ENCODE assay signal across 8 cellular contexts in genomic region chr19:10295305-10295846, GRCh38. TPM values are rescaled to one million over a fixed set of nuclear protein-coding genes. Genes with fewer than 3 reads are reported as not detected.
DNase-seq lines count a peak whose midpoint lies in the region; ATAC-seq and TF ChIP-seq lines count a peak whose summit lies in the region.

No MANE protein-coding gene starts in this region.

- H3K4me3 Mint-ChIP-seq in T-helper 1 cell treated with Interleukin-12 subunit alpha and Interleukin-12 subunit beta and Interleukin-4 antibody, amounts not matched to agents 30 μg/mL and 1 μg/mL, for 36 hours, result peak overlapping the region; percentile 84
- H3K4me3 Mint-ChIP-seq in nephron progenitor cell, result peak overlapping the region; percentile 63

- H3K36me3 ChIP-seq in gastroesophageal sphincter, result no peaks in the 10 kb centered on the region

- H3K27ac ChIP-seq in gastroesophageal sphincter, result no peak overlapping the region

- H3K36me3 Mint-ChIP-seq in T-helper 1 cell treated with Interleukin-12 subunit alpha and Interleukin-12 subunit beta and Interleukin-4 antibody, amounts not matched to agents 30 μg/mL and 1 μg/mL, for 36 hours (ENCODE audit: low read depth), result peaks cover 1% of the 10 kb centered on the region
- no peaks in the 10 kb centered on the region for H3K36me3 Mint-ChIP-seq in nephron progenitor cell (ENCODE audit: low read depth)

- H3K27ac Mint-ChIP-seq in T-helper 1 cell treated with Interleukin-12 subunit alpha and Interleukin-12 subunit beta and Interleukin-4 antibody, amounts not matched to agents 30 μg/mL and 1 μg/mL, for 36 hours, result peak overlapping the region; percentile 75
- no peak overlapping the region for H3K27ac Mint-ChIP-seq in nephron progenitor cell

- DNase-seq in GM20000 (ENCODE audit: low spot score) (peak; percentile 93), cardiac fibroblast (ENCODE audit: low read depth in 2 of 2) (peak in 1 of 2 donors; percentile 42), nephron progenitor cell (peak; percentile 51), NCI-H146 treated with DMSO at 0.1 percent for 48 hours (lab: John Stamatoyannopoulos, UW; ENCODE audit: unreplicated experiment) (no peak), COLO668 (lab: John Stamatoyannopoulos, UW; ENCODE audit: unreplicated experiment) (no peak)

- no peaks in the 10 kb centered on the region for H3K9me3 Mint-ChIP-seq in T-helper 1 cell treated with Interleukin-12 subunit alpha and Interleukin-12 subunit beta and Interleukin-4 antibody, amounts not matched to agents 30 μg/mL and 1 μg/mL, for 36 hours
- no peaks in the 10 kb centered on the region for H3K9me3 Mint-ChIP-seq in nephron progenitor cell

- peaks cover 0 to 61% (median 32%) of the 10 kb centered on the region in 3 donors for H3K4me1 ChIP-seq in gastroesophageal sphincter

- peaks cover 28% of the 10 kb centered on the region for H3K4me1 Mint-ChIP-seq in T-helper 1 cell treated with Interleukin-12 subunit alpha and Interleukin-12 subunit beta and Interleukin-4 antibody, amounts not matched to agents 30 μg/mL and 1 μg/mL, for 36 hours (ENCODE audit: low read depth)
- peaks cover 16% of the 10 kb centered on the region for H3K4me1 Mint-ChIP-seq in nephron progenitor cell

- WGBS in gastroesophageal sphincter (ENCODE audit: low coverage in 1 of 2), 2 donors, result 0% methylated on average over 1 to 6 of the region's 48 CpGs

- no peaks in the 10 kb centered on the region for H3K9me3 ChIP-seq in gastroesophageal sphincter

- peaks cover 99% of the 10 kb centered on the region for H3K27me3 ChIP-seq in gastroesophageal sphincter

- no peak for ATAC-seq in HG03378 (IDR thresholded peaks at IDR 0.05; ENCODE audit: unreplicated experiment)
- no peak for ATAC-seq in gastroesophageal sphincter

- TF ChIP-seq POLR2A in gastroesophageal sphincter (IDR thresholded peaks at IDR 0.05), result no peak

- H3K4me3 ChIP-seq in cardiac fibroblast (replicated peaks in 1 of 2; ENCODE audit: low read depth in 2 of 2, low read length in 2 of 2) (peak overlapping the region in 1 of 2 donors; percentile 14), gastroesophageal sphincter (peak overlapping the region in 1 of 2 donors; percentile 32)

- H3K27me3 Mint-ChIP-seq in T-helper 1 cell treated with Interleukin-12 subunit alpha and Interleukin-12 subunit beta and Interleukin-4 antibody, amounts not matched to agents 30 μg/mL and 1 μg/mL, for 36 hours (ENCODE audit: low read depth), result peaks cover 65% of the 10 kb centered on the region
- peaks cover 96% of the 10 kb centered on the region for H3K27me3 Mint-ChIP-seq in nephron progenitor cell (ENCODE audit: low read depth, poor library complexity)

- TF ChIP-seq EP300 in gastroesophageal sphincter (IDR thresholded peaks at IDR 0.05), result no peak

- TF ChIP-seq CTCF in GM20000 (IDR thresholded peaks at IDR 0.05; ENCODE audit: extremely low read depth, missing control alignments) (no peak), cardiac fibroblast (IDR thresholded peaks at IDR 0.05; ENCODE audit: low read depth, low read length) (peak; percentile 14), nephron progenitor cell (IDR thresholded peaks at IDR 0.05) (no peak), gastroesophageal sphincter (IDR thresholded peaks at IDR 0.05) (no peak)

RNA-seq across cellular contexts. Expression of gene ICAM5, which starts 5.6 kb away (rescaled TPM):
- total RNA-seq in gastroesophageal sphincter, result under 1 TPM in 3 of 4 donors, not detected in 1; 0.12 to 0.54 (median 0.47) TPM

RNA-seq across cellular contexts. Expression of gene ICAM4, which starts 8.6 kb away (rescaled TPM):
- total RNA-seq in gastroesophageal sphincter, result under 1 TPM in 1 of 4 donors, not detected in 3; 0.47 TPM

RNA-seq across cellular contexts. Expression of gene ZGLP1, which starts 14.2 kb away (rescaled TPM):
- 1 to 10 TPM in 2 of 4 donors, under 1 TPM in 1, not detected in 1; 0.81 to 2.5 (median 1.1) TPM for total RNA-seq in gastroesophageal sphincter

RNA-seq across cellular contexts. Expression of gene FDX2, which starts 20.4 kb away (rescaled TPM):
- total RNA-seq in gastroesophageal sphincter, result 10 to 100 TPM in 3 of 4 donors, 1 to 10 TPM in 1; 6.7 to 36.5 (median 16.6) TPM

RNA-seq across cellular contexts. Expression of gene ICAM1, which starts 24.5 kb away (rescaled TPM):
- total RNA-seq in gastroesophageal sphincter, result 10 to 100 TPM in 3 of 4 donors, 1 to 10 TPM in 1; 8.8 to 33.0 (median 19.6) TPM

Comparison
In these comparisons a context has a peak if more than half of its experiments do, and no peak if none do; other contexts are left out.
1. DNase-seq: peak in GM20000 (single experiment) and nephron progenitor cell (single experiment); none in NCI-H146 treated with DMSO at 0.1 percent for 48 hours (single experiment) and COLO668 (single experiment).